9 cellular contexts compared by ENCODE assay signal in genomic region chr19:54160948-54161347, GRCh38. TPM values are rescaled to one million over a fixed set of nuclear protein-coding genes. Genes with fewer than 3 reads are reported as not detected.
DNase-seq lines count a peak whose midpoint lies in the region; ATAC-seq and TF ChIP-seq lines count a peak whose summit lies in the region.
"Had no signal": no experiment of that assay in that cellular context is flagged by ENCODE, and none has a peak within 500 bp of the region (broad histone marks: within the 10 kb centered on the region; RNA-seq: fewer than 3 reads in every experiment).

No MANE protein-coding gene starts in this region.

- H3K4me3 Mint-ChIP-seq in central memory CD8-positive, alpha-beta T cell: peak overlapping the region; percentile 94
- peak overlapping the region; percentile 99 for H3K4me3 Mint-ChIP-seq in neural crest cell

- H3K27ac Mint-ChIP-seq in central memory CD8-positive, alpha-beta T cell (ENCODE audit: low read depth): no peak overlapping the region
- H3K27ac Mint-ChIP-seq in neural crest cell (ENCODE audit: unreplicated experiment): no peak overlapping the region

- TF ChIP-seq CTCF in LNCaP clone FGC (IDR thresholded peaks at IDR 0.05; ENCODE audit: control insufficient read depth, extremely low read depth, insufficient read depth): no peak
- TF ChIP-seq CTCF in neural crest cell (conservative IDR thresholded peaks at IDR 0.05): no peak

- H3K4me1 Mint-ChIP-seq in central memory CD8-positive, alpha-beta T cell: peaks cover 60% of the 10 kb centered on the region
- peaks cover 43% of the 10 kb centered on the region for H3K4me1 Mint-ChIP-seq in neural crest cell

- no peaks in the 10 kb centered on the region for H3K27me3 Mint-ChIP-seq in central memory CD8-positive, alpha-beta T cell
- H3K27me3 Mint-ChIP-seq in neural crest cell (ENCODE audit: low read depth): peaks cover 27% of the 10 kb centered on the region

- H3K9me3 Mint-ChIP-seq in central memory CD8-positive, alpha-beta T cell: no peaks in the 10 kb centered on the region
- peaks cover 7% of the 10 kb centered on the region for H3K9me3 Mint-ChIP-seq in neural crest cell

- peaks cover 35% of the 10 kb centered on the region for H3K36me3 Mint-ChIP-seq in central memory CD8-positive, alpha-beta T cell (ENCODE audit: insufficient read depth)
- peaks cover 20% of the 10 kb centered on the region for H3K36me3 Mint-ChIP-seq in neural crest cell (ENCODE audit: low read depth)

- ATAC-seq in central memory CD8-positive, alpha-beta T cell (replicated peaks; ENCODE audit: extremely low read depth, poor library complexity, severe bottlenecking): no peak
- ATAC-seq in HG03135 (IDR thresholded peaks at IDR 0.05; ENCODE audit: unreplicated experiment): no peak

- DNase-seq in DMS53 (lab: John Stamatoyannopoulos, UW) (peak; percentile 74), LNCaP clone FGC (ENCODE audit: low read depth) (no peak), neural crest cell (ENCODE audit: low read depth, low spot score) (no peak), A172 (ENCODE audit: low spot score) (no peak), NCI-H446 treated with DMSO at 0.1 percent for 48 hours (lab: John Stamatoyannopoulos, UW) (no peak)
- DNase-seq in central memory CD8-positive, alpha-beta T cell (ENCODE audit: low spot score in 2 of 2): no peak
- DNase-seq in activated CD4-positive, alpha-beta T cell treated with anti-CD3 and anti-CD28 coated beads, Interleukin-2, amount 50 U/mL, for 1 hour: no peak
- DNase-seq: islet precursor cell had no signal

- peak overlapping the region; percentile 62 for H3K4me3 ChIP-seq in LNCaP clone FGC (ENCODE audit: low read depth, low read length)

RNA-seq across cellular contexts. Expression of gene LENG1, which starts 1.4 kb away (rescaled TPM):
- 5.1 and 5.9 TPM in 2 replicates for total RNA-seq in neural crest cell
- total RNA-seq in A172 (2014; rRNA removed; shearing (Covaris generic)): 18.7 and 21.1 TPM in 2 replicates

RNA-seq across cellular contexts. Expression of gene TMC4, which starts 12.0 kb away (rescaled TPM):
- total RNA-seq in neural crest cell: 0.28 TPM in 1 of 2 replicates, not detected in the other
- not detected in 2 replicates for total RNA-seq in A172 (2014; rRNA removed; shearing (Covaris generic))

RNA-seq across cellular contexts. Expression of gene CNOT3, which starts 23.4 kb away (rescaled TPM):
- 87.6 and 95.5 TPM in 2 replicates for total RNA-seq in neural crest cell
- 21.1 and 25.5 TPM in 2 replicates for total RNA-seq in A172 (2014; rRNA removed; shearing (Covaris generic))

RNA-seq across cellular contexts. Expression of gene MBOAT7, which starts 28.4 kb away (rescaled TPM):
- total RNA-seq in neural crest cell: 74.2 and 76.5 TPM in 2 replicates
- total RNA-seq in A172 (2014; rRNA removed; shearing (Covaris generic)): 405 and 408 TPM in 2 replicates

RNA-seq across cellular contexts. Expression of gene TSEN34, which starts 30.2 kb away (rescaled TPM):
- 66.2 and 67.9 TPM in 2 replicates for total RNA-seq in neural crest cell
- total RNA-seq in A172 (2014; rRNA removed; shearing (Covaris generic)): 222 and 277 TPM in 2 replicates
